7 cellular contexts compared by ENCODE assay signal in genomic region chr6:31834367-31834703, GRCh38. TPM values are rescaled to one million over a fixed set of nuclear protein-coding genes. Genes with fewer than 3 reads are reported as not detected.
DNase-seq lines count a peak whose midpoint lies in the region; ATAC-seq and TF ChIP-seq lines count a peak whose summit lies in the region.

No MANE protein-coding gene starts in this region.

- peaks cover 51% of the 10 kb centered on the region for H3K4me1 Mint-ChIP-seq in stimulated activated naive CD8-positive, alpha-beta T cell treated with anti-CD3 and anti-CD28 coated beads, Interleukin-15, amount 100 ng/mL, for 72 hours

- peak; percentile 38 for ATAC-seq in HG03108 (IDR thresholded peaks at IDR 0.05; ENCODE audit: unreplicated experiment)
- ATAC-seq in stimulated activated naive CD8-positive, alpha-beta T cell treated with anti-CD3 and anti-CD28 coated beads, Interleukin-15, amount 100 ng/mL, for 72 hours, result peak; percentile 75

- no peaks in the 10 kb centered on the region for H3K27me3 ChIP-seq in GM06990 (replicated peaks; ENCODE audit: control insufficient read depth, insufficient read depth, low read length)

- DNase-seq in GM06990 (ENCODE audit: extremely low read depth, insufficient read length), result peak; percentile 95
- peak; percentile 93 for DNase-seq in NCI-H510A (lab: John Stamatoyannopoulos, UW)
- DNase-seq in activated CD4-positive, alpha-beta T cell treated with anti-CD3 and anti-CD28 coated beads, Interleukin-2, amount 50 U/mL, for 48 hours, result peak; percentile 76 to 83
- DNase-seq in erythroblast (lab: John Stamatoyannopoulos, UW), result peak; percentile 91 to 94
- peak; percentile 91 for DNase-seq in mucosa of gallbladder (ENCODE audit: low spot score)
- DNase-seq in stimulated activated naive CD8-positive, alpha-beta T cell treated with anti-CD3 and anti-CD28 coated beads, Interleukin-15, amount 100 ng/mL, for 72 hours, result peak; percentile 80 to 82

- TF ChIP-seq CTCF in GM06990 (IDR thresholded peaks at IDR 0.05; ENCODE audit: insufficient read depth, low read length, poor library complexity, severe bottlenecking), result no peak

- peak overlapping the region; percentile 93 to 100 for H3K4me3 Mint-ChIP-seq in stimulated activated naive CD8-positive, alpha-beta T cell treated with anti-CD3 and anti-CD28 coated beads, Interleukin-15, amount 100 ng/mL, for 72 hours

- no peaks in the 10 kb centered on the region for H3K27me3 Mint-ChIP-seq in stimulated activated naive CD8-positive, alpha-beta T cell treated with anti-CD3 and anti-CD28 coated beads, Interleukin-15, amount 100 ng/mL, for 72 hours

- peaks cover 15% of the 10 kb centered on the region for H3K36me3 ChIP-seq in GM06990 (ENCODE audit: control insufficient read depth, insufficient read depth, low read length)

- peak overlapping the region; percentile 98 to 100 for H3K27ac Mint-ChIP-seq in stimulated activated naive CD8-positive, alpha-beta T cell treated with anti-CD3 and anti-CD28 coated beads, Interleukin-15, amount 100 ng/mL, for 72 hours

- H3K4me3 ChIP-seq in GM06990 (replicated peaks; ENCODE audit: low read depth, low read length), result peak overlapping the region; percentile 78

- no peaks in the 10 kb centered on the region for H3K9me3 Mint-ChIP-seq in stimulated activated naive CD8-positive, alpha-beta T cell treated with anti-CD3 and anti-CD28 coated beads, Interleukin-15, amount 100 ng/mL, for 72 hours

- no peak for TF ChIP-seq POLR2A in erythroblast (IDR thresholded peaks at IDR 0.05; ENCODE audit: low read length)

RNA-seq across cellular contexts. Expression of gene HSPA1B, which starts 6.8 kb away (rescaled TPM):
- total RNA-seq in mucosa of gallbladder, result 277 TPM

RNA-seq across cellular contexts. Expression of gene HSPA1A, which starts 19.0 kb away (rescaled TPM):
- 347 TPM for total RNA-seq in mucosa of gallbladder

RNA-seq across cellular contexts. Expression of gene HSPA1L, which starts 19.3 kb away (rescaled TPM):
- total RNA-seq in mucosa of gallbladder, result 2.8 TPM

RNA-seq across cellular contexts. Expression of gene LSM2, which starts 27.6 kb away (rescaled TPM):
- 32.5 TPM for total RNA-seq in mucosa of gallbladder

RNA-seq across cellular contexts. Expression of gene NEU1, which starts 28.3 kb away (rescaled TPM):
- total RNA-seq in mucosa of gallbladder, result 91.2 TPM

Comparison
In these comparisons a context has a peak if more than half of its experiments do, and no peak if none do; other contexts are left out.
1. Peak in every context shown above with its lines: DNase-seq, ATAC-seq and H3K4me3 ChIP-seq.